In genomic region chr10:95295031-95295755, GRCh38 we compare ENCODE assay signal across 8 cellular contexts. TPM values are rescaled to one million over a fixed set of nuclear protein-coding genes. Genes with fewer than 3 reads are reported as not detected.
DNase-seq lines count a peak whose midpoint lies in the region; ATAC-seq, FAIRE-seq and TF ChIP-seq lines count a peak whose summit lies in the region.

No MANE protein-coding gene starts in this region.

- no peaks in the 10 kb centered on the region for H3K27me3 ChIP-seq in psoas muscle (ENCODE audit: insufficient read depth in 3 of 3, low read length in 2 of 3)

- H3K27ac Mint-ChIP-seq in activated CD4-positive, alpha-beta memory T cell treated with anti-CD3 and anti-CD28 coated beads for 36 hours = no peak overlapping the region

- H3K27me3 Mint-ChIP-seq in activated CD4-positive, alpha-beta memory T cell treated with anti-CD3 and anti-CD28 coated beads for 36 hours = peaks cover 26% of the 10 kb centered on the region

- no peak for TF ChIP-seq EP300 in A549 (IDR thresholded peaks at IDR 0.05)

- H3K9me3 Mint-ChIP-seq in activated CD4-positive, alpha-beta memory T cell treated with anti-CD3 and anti-CD28 coated beads for 36 hours = no peaks in the 10 kb centered on the region

- H3K36me3 ChIP-seq in psoas muscle (ENCODE audit: insufficient read depth in 1 of 2, low read depth in 1 of 2) = no peaks in the 10 kb centered on the region

- H3K4me1 Mint-ChIP-seq in activated CD4-positive, alpha-beta memory T cell treated with anti-CD3 and anti-CD28 coated beads for 36 hours (ENCODE audit: low read depth) = peaks cover 10% of the 10 kb centered on the region

- no peak for TF ChIP-seq POLR2A in A549 (IDR thresholded peaks at IDR 0.05; ENCODE audit: low read length)

- intact Hi-C loops in activated CD4-positive, alpha-beta memory T cell treated with anti-CD3 and anti-CD28 coated beads for 36 hours (cut with micrococcal nuclease) = no loop called here
- intact Hi-C loops in psoas muscle (cut with DNase I) = no loop called here

- ATAC-seq in A549 = no peak
- ATAC-seq in GM18499 (IDR thresholded peaks at IDR 0.05; ENCODE audit: insufficient read depth, unreplicated experiment) = peak; percentile 72
- peak; percentile 76 for ATAC-seq in HG02763 (IDR thresholded peaks at IDR 0.05; ENCODE audit: unreplicated experiment)
- ATAC-seq in psoas muscle = peak; percentile 21 to 54 (median 36)

- H3K9me3 ChIP-seq in A549 = no peaks in the 10 kb centered on the region
- no peaks in the 10 kb centered on the region for H3K9me3 ChIP-seq in psoas muscle

- WGBS in A549 (ENCODE audit: missing lambda C conversion rate) = 96% methylated on average over 39 of the region's 39 CpGs
- WGBS in psoas muscle, 3 donors = 2 to 4% (median 3%) methylated on average over 39 of the region's 39 CpGs

- H3K4me3 Mint-ChIP-seq in activated CD4-positive, alpha-beta memory T cell treated with anti-CD3 and anti-CD28 coated beads for 36 hours = peak overlapping the region; percentile 42

- H3K4me1 ChIP-seq in A549 (no peaks in the 10 kb centered on the region), psoas muscle (peaks cover 5% of the 10 kb centered on the region)

- POLR2A ChIA-PET in A549 (lab: Yijun Ruan, JAX) = no interaction called here
- POLR2A ChIA-PET in activated CD4-positive, alpha-beta memory T cell treated with anti-CD3 and anti-CD28 coated beads for 36 hours (lab: Charles Lee) = no interaction called here

- H3K4me2 ChIP-seq in A549 = no peak overlapping the region

- TF ChIP-seq RAD21 in A549 (conservative IDR thresholded peaks at IDR 0.05 in 1 of 2, IDR thresholded peaks at IDR 0.05 in 1 of 2) = no peak

- FAIRE-seq in A549 (lab: Jason Lieb, UNC) = no peak

- CTCF ChIA-PET in A549 (lab: Yijun Ruan, JAX) = interaction anchor here (1.0 to 4.6 kb wide), 4 partner anchors 11 to 52 kb away, joined by 4 to 27 read pairs (median 7); no protein-coding TSS in a partner anchor
- CTCF ChIA-PET in activated CD4-positive, alpha-beta memory T cell treated with anti-CD3 and anti-CD28 coated beads for 36 hours (lab: Charles Lee) = interaction anchor here (0.8 to 1.5 kb wide), 3 partner anchors 52 to 135 kb away, joined by 3 to 8 read pairs (median 4); no protein-coding TSS in a partner anchor

- DNase-seq in A549 (ENCODE audit: low read depth in 1 of 2, low spot score in 1 of 2) (no peak), NCI-H1436 treated with DMSO at 0.1 percent for 48 hours (lab: John Stamatoyannopoulos, UW) (peak; percentile 58), fibroblast of villous mesenchyme (ENCODE audit: low read depth) (peak; percentile 70), psoas muscle (peak; percentile 37 to 77), LoVo (ENCODE audit: low spot score) (no peak)
- DNase-seq in activated CD4-positive, alpha-beta memory T cell treated with anti-CD3 and anti-CD28 coated beads for 36 hours = peak; percentile 60

- no peak overlapping the region for H3K4me3 ChIP-seq in A549
- peak overlapping the region; percentile 38 for H3K4me3 ChIP-seq in fibroblast of villous mesenchyme (ENCODE audit: low read depth, low read length)
- peak overlapping the region; percentile 60 for H3K4me3 ChIP-seq in psoas muscle

- TF ChIP-seq CTCF in A549 (IDR thresholded peaks at IDR 0.05) (no peak), fibroblast of villous mesenchyme (IDR thresholded peaks at IDR 0.05; ENCODE audit: insufficient read depth, low read depth, low read length) (no peak), psoas muscle (IDR thresholded peaks at IDR 0.05) (no peak)

- no peaks in the 10 kb centered on the region for H3K36me3 Mint-ChIP-seq in activated CD4-positive, alpha-beta memory T cell treated with anti-CD3 and anti-CD28 coated beads for 36 hours

- H3K27ac ChIP-seq in A549 = peak overlapping the region; percentile 21 to 22; a peak in 3 of 6 replicates
- peak overlapping the region; percentile 55 for H3K27ac ChIP-seq in psoas muscle

TF ChIP-seq in A549, 52 proteins besides CTCF, POLR2A, EP300 and RAD21:
- TF ChIP-seq BHLHE40 (IDR thresholded peaks at IDR 0.05; ENCODE audit: low read depth, low read length) (no peak), HES2 (IDR thresholded peaks at IDR 0.05) (no peak), EHF (CRISPR knock-in tag; IDR thresholded peaks at IDR 0.05) (no peak), HOXB13 (CRISPR knock-in tag; IDR thresholded peaks at IDR 0.05; ENCODE audit: low read depth) (no peak), JUN (IDR thresholded peaks at IDR 0.05) (no peak)

RNA-seq across cellular contexts. Expression of gene PDLIM1, which starts 4.4 kb away (rescaled TPM):
- polyA plus RNA-seq in A549 (2011; rRNA removed) (92.5 and 132 TPM in 2 replicates), A549 (2017; fragmentation: RNase III; extraction: RNeasy Plus Mini Kit Qiagen cat#74134 plus additional on column Dnase treatment) (123 to 147 TPM (median 128 TPM) in 3 replicates), psoas muscle (100 to 1,000 TPM in 2 of 3 donors, 10 to 100 TPM in 1; 97.3 to 493 (median 311) TPM)
- 101 and 102 TPM in 2 replicates for polyA plus RNA-seq in A549 (2012; cell fraction: cytosol; rRNA removed)
- 58.7 and 96.7 TPM in 2 replicates for polyA plus RNA-seq in A549 (2012; cell fraction: nucleus; rRNA removed)
- 119 and 120 TPM in 2 replicates for polyA minus RNA-seq in A549 (2011; rRNA and poly(A)+ RNA removed)
- under 1 TPM; 0.76 to 0.92 TPM for total RNA-seq in activated CD4-positive, alpha-beta memory T cell treated with anti-CD3 and anti-CD28 coated beads for 36 hours
- total RNA-seq in fibroblast of villous mesenchyme (65.7 and 75.6 TPM in 2 replicates), psoas muscle (100 to 1,000 TPM; 267 to 504 (median 329) TPM)

Comparison
In these comparisons a context has a peak if more than half of its experiments do, and no peak if none do; other contexts are left out.
1. ATAC-seq: peak in GM18499 (single experiment), HG02763 (single experiment) and psoas muscle (4 of 4); none in A549 (0 of 2).
2. DNase-seq: peak in NCI-H1436 treated with DMSO at 0.1 percent for 48 hours (single experiment), activated CD4-positive, alpha-beta memory T cell treated with anti-CD3 and anti-CD28 coated beads for 36 hours (single experiment), fibroblast of villous mesenchyme (single experiment) and psoas muscle (2 of 2); none in A549 (0 of 2) and LoVo (single experiment).
3. RNA of gene PDLIM1, which starts 4.4 kb away (total RNA-seq): 267 to 504 TPM in psoas muscle and 65.7 to 75.6 TPM in fibroblast of villous mesenchyme; 0.76 to 0.92 TPM in activated CD4-positive, alpha-beta memory T cell treated with anti-CD3 and anti-CD28 coated beads for 36 hours; every median in the first group is over 10 times any median in the second.